Comparison of ENCODE assay signal across 8 cellular contexts in genomic region chr6:3749390-3749978, GRCh38. TPM values are rescaled to one million over a fixed set of nuclear protein-coding genes. Genes with fewer than 3 reads are reported as not detected.
DNase-seq lines count a peak whose midpoint lies in the region; ATAC-seq and TF ChIP-seq lines count a peak whose summit lies in the region.

No MANE protein-coding gene starts in this region.

- WGBS in right cardiac atrium: 54% methylated on average over 22 of the region's 22 CpGs

- H3K36me3 ChIP-seq in colonic mucosa (no peaks in the 10 kb centered on the region), mucosa of stomach (ENCODE audit: control insufficient read depth, insufficient read depth, low read length) (peaks cover 5% of the 10 kb centered on the region), vagina (no peaks in the 10 kb centered on the region)

- H3K4me3 ChIP-seq in right cardiac atrium (ENCODE audit: low read length) (peak overlapping the region; percentile 51), colonic mucosa (peak overlapping the region; percentile 64), mucosa of stomach (ENCODE audit: low read length) (no peak overlapping the region), vagina (peak overlapping the region; percentile 89 to 100)

- H3K9ac ChIP-seq in colonic mucosa (ENCODE audit: low read depth in 2 of 2, low read length in 2 of 2) (no peak overlapping the region), mucosa of stomach (ENCODE audit: low read length) (peak overlapping the region; percentile 81)

- TF ChIP-seq CTCF in colonic mucosa (IDR thresholded peaks at IDR 0.05) (no peak), vagina (IDR thresholded peaks at IDR 0.05) (no peak)

- TF ChIP-seq POLR2A in vagina (IDR thresholded peaks at IDR 0.05): no peak

- H3K27me3 ChIP-seq in right cardiac atrium (ENCODE audit: control insufficient read depth, insufficient read depth) (no peaks in the 10 kb centered on the region), colonic mucosa (peaks cover 9% of the 10 kb centered on the region), mucosa of stomach (ENCODE audit: control insufficient read depth, insufficient read depth, low read length) (no peaks in the 10 kb centered on the region), vagina (no peaks in the 10 kb centered on the region)

- intact Hi-C loops in right cardiac atrium (cut with DNase I): loop anchor here (2.0 to 10.0 kb wide), 5 partner anchors 75 to 235 kb away; no protein-coding TSS in a partner anchor
- intact Hi-C loops in Right ventricle myocardium inferior (cut with DNase I): no loop called here
- intact Hi-C loops in colonic mucosa (cut with DNase I): loop anchor here (2.0 to 10.0 kb wide), 3 partner anchors 183 to 405 kb away; no protein-coding TSS in a partner anchor
- intact Hi-C loops in vagina (cut with DNase I): loop anchor here (10.0 kb wide), 1 partner anchor 135 kb away; no protein-coding TSS in a partner anchor

- peak in 2 of 3 donors; percentile 64 to 72 for DNase-seq in right cardiac atrium
- no peak for DNase-seq in Right ventricle myocardium inferior (ENCODE audit: missing footprints)
- DNase-seq in colonic mucosa: peak; percentile 69
- DNase-seq in vagina (ENCODE audit: extremely low spot score in 2 of 2): no peak
- no peak for DNase-seq in effector CD4-positive, alpha-beta T cell
- no peak for DNase-seq in retina

- ATAC-seq in right cardiac atrium (no peak), Right ventricle myocardium inferior (no peak), HG02938 (IDR thresholded peaks at IDR 0.05; ENCODE audit: unreplicated experiment) (no peak)

- no peaks in the 10 kb centered on the region for H3K9me3 ChIP-seq in right cardiac atrium (ENCODE audit: control insufficient read depth, low read length)
- no peaks in the 10 kb centered on the region for H3K9me3 ChIP-seq in colonic mucosa
- H3K9me3 ChIP-seq in mucosa of stomach (ENCODE audit: control insufficient read depth, low read length): no peaks in the 10 kb centered on the region
- H3K9me3 ChIP-seq in vagina: no peaks in the 10 kb centered on the region

- H3K27ac ChIP-seq in right cardiac atrium (ENCODE audit: low read length): peak overlapping the region; percentile 86
- peak overlapping the region; percentile 90 for H3K27ac ChIP-seq in colonic mucosa
- H3K27ac ChIP-seq in vagina: peak overlapping the region; percentile 100

- peaks cover 6% of the 10 kb centered on the region for H3K4me1 ChIP-seq in right cardiac atrium (ENCODE audit: control insufficient read depth, insufficient read depth, low read length)
- peaks cover 8% of the 10 kb centered on the region for H3K4me1 ChIP-seq in colonic mucosa
- peaks cover 36% of the 10 kb centered on the region for H3K4me1 ChIP-seq in mucosa of stomach (ENCODE audit: control insufficient read depth, insufficient read depth, low read length)
- H3K4me1 ChIP-seq in vagina: peaks cover 54% of the 10 kb centered on the region

RNA-seq across cellular contexts. Expression of gene PXDC1, which starts 2.0 kb away (rescaled TPM):
- 10 to 100 TPM; 18.9 to 43.9 (median 24.1) TPM for total RNA-seq in right cardiac atrium
- polyA plus RNA-seq in right cardiac atrium: 23.7 TPM
- 29.7 TPM for total RNA-seq in Right ventricle myocardium inferior
- total RNA-seq in colonic mucosa: 1 to 10 TPM; 1.7 to 8.8 TPM
- total RNA-seq in vagina: 75.9 TPM

Comparison
In these comparisons a context has a peak if more than half of its experiments do, and no peak if none do; other contexts are left out.
1. DNase-seq: peak in right cardiac atrium (2 of 3) and colonic mucosa (single experiment); none in Right ventricle myocardium inferior (single experiment), vagina (0 of 2), effector CD4-positive, alpha-beta T cell (single experiment) and retina (single experiment).
2. Peak in every context shown above with its lines, with median percentiles within 50 percentile points of each other: H3K27ac ChIP-seq.